In genomic region chr3:97815149-97815917, GRCh38 we compare ENCODE assay signal across 1 cellular context.
TF ChIP-seq lines count a peak whose summit lies in the region.

No MANE protein-coding gene starts in this region.

TF ChIP-seq in HepG2, 621 proteins besides CTCF, POLR2A, EP300 and RAD21:
- TF ChIP-seq FOXC1 (CRISPR knock-in tag; IDR thresholded peaks at IDR 0.05; ENCODE audit: borderline replicate concordance) (no peak), ZMAT5 (CRISPR knock-in tag; IDR thresholded peaks at IDR 0.05; ENCODE audit: borderline replicate concordance, low read depth) (no peak), SMAD1 (CRISPR knock-in tag; IDR thresholded peaks at IDR 0.05; ENCODE audit: borderline replicate concordance, low read depth) (no peak), ZNF589 (CRISPR knock-in tag; conservative IDR thresholded peaks at IDR 0.05) (no peak), SSRP1 (CRISPR knock-in tag; IDR thresholded peaks at IDR 0.05) (no peak), FOXK1 (CRISPR knock-in tag; IDR thresholded peaks at IDR 0.05; ENCODE audit: borderline replicate concordance, low read depth) (no peak), ZNF724P (CRISPR knock-in tag; IDR thresholded peaks at IDR 0.05; ENCODE audit: borderline replicate concordance) (no peak), ZNF264 (CRISPR knock-in tag; IDR thresholded peaks at IDR 0.05) (no peak), ZMYM2 (CRISPR knock-in tag; IDR thresholded peaks at IDR 0.05) (no peak), MTF1 (CRISPR knock-in tag; IDR thresholded peaks at IDR 0.05) (no peak), ZNF142 (CRISPR knock-in tag; IDR thresholded peaks at IDR 0.05) (no peak), ZNF713 (CRISPR knock-in tag; IDR thresholded peaks at IDR 0.05) (no peak), ZBTB8A (CRISPR knock-in tag; IDR thresholded peaks at IDR 0.05; ENCODE audit: borderline replicate concordance, low read depth) (no peak), RERE (CRISPR knock-in tag; IDR thresholded peaks at IDR 0.05; ENCODE audit: low read depth) (no peak), ZNF281 (CRISPR knock-in tag; IDR thresholded peaks at IDR 0.05; ENCODE audit: borderline replicate concordance) (no peak), ZNF274 (CRISPR knock-in tag; IDR thresholded peaks at IDR 0.05) (no peak)
- TF ChIP-seq, protein P1, sequence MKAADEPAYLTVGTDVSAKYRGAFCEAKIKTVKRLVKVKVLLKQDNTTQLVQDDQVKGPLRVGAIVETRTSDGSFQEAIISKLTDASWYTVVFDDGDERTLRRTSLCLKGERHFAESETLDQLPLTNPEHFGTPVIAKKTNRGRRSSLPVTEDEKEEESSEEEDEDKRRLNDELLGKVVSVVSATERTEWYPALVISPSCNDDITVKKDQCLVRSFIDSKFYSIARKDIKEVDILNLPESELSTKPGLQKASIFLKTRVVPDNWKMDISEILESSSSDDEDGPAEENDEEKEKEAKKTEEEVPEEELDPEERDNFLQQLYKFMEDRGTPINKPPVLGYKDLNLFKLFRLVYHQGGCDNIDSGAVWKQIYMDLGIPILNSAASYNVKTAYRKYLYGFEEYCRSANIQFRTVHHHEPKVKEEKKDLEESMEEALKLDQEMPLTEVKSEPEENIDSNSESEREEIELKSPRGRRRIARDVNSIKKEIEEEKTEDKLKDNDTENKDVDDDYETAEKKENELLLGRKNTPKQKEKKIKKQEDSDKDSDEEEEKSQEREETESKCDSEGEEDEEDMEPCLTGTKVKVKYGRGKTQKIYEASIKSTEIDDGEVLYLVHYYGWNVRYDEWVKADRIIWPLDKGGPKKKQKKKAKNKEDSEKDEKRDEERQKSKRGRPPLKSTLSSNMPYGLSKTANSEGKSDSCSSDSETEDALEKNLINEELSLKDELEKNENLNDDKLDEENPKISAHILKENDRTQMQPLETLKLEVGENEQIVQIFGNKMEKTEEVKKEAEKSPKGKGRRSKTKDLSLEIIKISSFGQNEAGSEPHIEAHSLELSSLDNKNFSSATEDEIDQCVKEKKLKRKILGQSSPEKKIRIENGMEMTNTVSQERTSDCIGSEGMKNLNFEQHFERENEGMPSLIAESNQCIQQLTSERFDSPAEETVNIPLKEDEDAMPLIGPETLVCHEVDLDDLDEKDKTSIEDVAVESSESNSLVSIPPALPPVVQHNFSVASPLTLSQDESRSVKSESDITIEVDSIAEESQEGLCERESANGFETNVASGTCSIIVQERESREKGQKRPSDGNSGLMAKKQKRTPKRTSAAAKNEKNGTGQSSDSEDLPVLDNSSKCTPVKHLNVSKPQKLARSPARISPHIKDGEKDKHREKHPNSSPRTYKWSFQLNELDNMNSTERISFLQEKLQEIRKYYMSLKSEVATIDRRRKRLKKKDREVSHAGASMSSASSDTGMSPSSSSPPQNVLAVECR (CRISPR knock-in tag; IDR thresholded peaks at IDR 0.05; ENCODE audit: borderline replicate concordance) = no peak
- TF ChIP-seq, protein P2, sequence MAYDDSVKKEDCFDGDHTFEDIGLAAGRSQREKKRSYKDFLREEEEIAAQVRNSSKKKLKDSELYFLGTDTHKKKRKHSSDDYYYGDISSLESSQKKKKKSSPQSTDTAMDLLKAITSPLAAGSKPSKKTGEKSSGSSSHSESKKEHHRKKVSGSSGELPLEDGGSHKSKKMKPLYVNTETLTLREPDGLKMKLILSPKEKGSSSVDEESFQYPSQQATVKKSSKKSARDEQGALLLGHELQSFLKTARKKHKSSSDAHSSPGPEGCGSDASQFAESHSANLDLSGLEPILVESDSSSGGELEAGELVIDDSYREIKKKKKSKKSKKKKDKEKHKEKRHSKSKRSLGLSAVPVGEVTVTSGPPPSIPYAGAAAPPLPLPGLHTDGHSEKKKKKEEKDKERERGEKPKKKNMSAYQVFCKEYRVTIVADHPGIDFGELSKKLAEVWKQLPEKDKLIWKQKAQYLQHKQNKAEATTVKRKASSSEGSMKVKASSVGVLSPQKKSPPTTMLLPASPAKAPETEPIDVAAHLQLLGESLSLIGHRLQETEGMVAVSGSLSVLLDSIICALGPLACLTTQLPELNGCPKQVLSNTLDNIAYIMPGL (CRISPR knock-in tag; IDR thresholded peaks at IDR 0.05; ENCODE audit: borderline replicate concordance in 1 of 2, low read depth in 1 of 2) = no peak
- TF ChIP-seq, protein P3, sequence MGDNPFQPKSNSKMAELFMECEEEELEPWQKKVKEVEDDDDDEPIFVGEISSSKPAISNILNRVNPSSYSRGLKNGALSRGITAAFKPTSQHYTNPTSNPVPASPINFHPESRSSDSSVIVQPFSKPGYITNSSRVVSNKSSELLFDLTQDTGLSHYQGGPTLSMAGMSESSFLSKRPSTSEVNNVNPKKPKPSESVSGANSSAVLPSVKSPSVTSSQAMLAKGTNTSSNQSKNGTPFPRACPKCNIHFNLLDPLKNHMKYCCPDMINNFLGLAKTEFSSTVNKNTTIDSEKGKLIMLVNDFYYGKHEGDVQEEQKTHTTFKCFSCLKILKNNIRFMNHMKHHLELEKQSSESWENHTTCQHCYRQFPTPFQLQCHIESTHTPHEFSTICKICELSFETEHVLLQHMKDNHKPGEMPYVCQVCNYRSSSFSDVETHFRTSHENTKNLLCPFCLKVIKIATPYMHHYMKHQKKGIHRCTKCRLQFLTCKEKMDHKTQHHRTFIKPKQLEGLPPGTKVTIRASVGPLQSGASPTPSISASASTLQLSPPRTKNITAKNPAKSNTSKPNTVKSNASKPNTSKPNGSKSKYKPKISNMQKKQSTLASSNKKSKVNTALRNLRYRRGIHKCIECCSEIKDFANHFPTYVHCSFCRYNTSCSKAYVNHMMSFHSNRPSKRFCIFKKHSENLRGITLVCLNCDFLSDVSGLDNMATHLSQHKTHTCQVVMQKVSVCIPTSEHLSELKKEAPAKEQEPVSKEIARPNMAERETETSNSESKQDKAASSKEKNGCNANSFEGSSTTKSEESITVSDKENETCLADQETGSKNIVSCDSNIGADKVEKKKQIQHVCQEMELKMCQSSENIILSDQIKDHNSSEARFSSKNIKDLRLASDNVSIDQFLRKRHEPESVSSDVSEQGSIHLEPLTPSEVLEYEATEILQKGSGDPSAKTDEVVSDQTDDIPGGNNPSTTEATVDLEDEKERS (CRISPR knock-in tag; IDR thresholded peaks at IDR 0.05) = no peak
- TF ChIP-seq, protein P4, sequence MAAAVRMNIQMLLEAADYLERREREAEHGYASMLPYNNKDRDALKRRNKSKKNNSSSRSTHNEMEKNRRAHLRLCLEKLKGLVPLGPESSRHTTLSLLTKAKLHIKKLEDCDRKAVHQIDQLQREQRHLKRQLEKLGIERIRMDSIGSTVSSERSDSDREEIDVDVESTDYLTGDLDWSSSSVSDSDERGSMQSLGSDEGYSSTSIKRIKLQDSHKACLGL (CRISPR knock-in tag; IDR thresholded peaks at IDR 0.05) = no peak
TF ChIP-seq in HepG2: peak in this region for 0.
